In the genomic region with DNA sequence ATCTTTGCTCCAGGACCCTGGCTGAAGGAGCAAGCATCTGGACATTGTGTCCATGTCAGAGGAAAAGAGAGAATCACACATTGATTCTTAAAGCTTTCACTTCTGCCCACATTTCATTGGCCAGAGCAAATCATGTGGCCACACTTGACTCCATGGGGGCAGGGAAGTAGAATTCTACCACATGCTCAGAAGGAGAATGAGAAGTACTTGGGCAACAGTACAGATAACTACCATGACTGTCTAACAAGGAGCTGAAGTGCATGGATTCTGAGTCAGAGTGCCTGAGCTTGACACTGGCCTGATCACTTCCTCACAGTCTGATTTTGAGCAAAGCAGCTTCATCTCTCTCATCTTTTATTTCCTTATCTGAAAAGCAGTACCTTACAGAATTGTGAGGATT, we compare ENCODE assay signal across 9 cellular contexts. TPM values are rescaled to one million over a fixed set of nuclear protein-coding genes. Genes with fewer than 3 reads are reported as not detected.
A peak's percentile ranks its signal among the peaks of the same experiment; 100 is the strongest.
DNase-seq lines count a peak whose midpoint lies in the region; ATAC-seq lines count a peak whose summit lies in the region.
"Had no signal": no experiment of that assay in that cellular context is flagged by ENCODE, and none has a peak within 500 bp of the region (broad histone marks: within the 10 kb centered on the region; RNA-seq: fewer than 3 reads in every experiment).

No MANE protein-coding gene starts in this region.

- no peaks in the 10 kb centered on the region for H3K4me1 ChIP-seq in effector memory CD4-positive, alpha-beta T cell (ENCODE audit: control insufficient read depth, insufficient read depth, low read length, poor library complexity, severe bottlenecking)

- H3K4me3 ChIP-seq in MG63 = no peak overlapping the region
- no peak overlapping the region for H3K4me3 ChIP-seq in effector memory CD4-positive, alpha-beta T cell (ENCODE audit: insufficient read depth, low read depth, low read length, poor library complexity, severe bottlenecking)

- peaks cover 77% of the 10 kb centered on the region for H3K36me3 ChIP-seq in MG63
- peaks cover 68% of the 10 kb centered on the region for H3K36me3 ChIP-seq in effector memory CD4-positive, alpha-beta T cell (ENCODE audit: control insufficient read depth, insufficient read depth, low read length)

- DNase-seq in CD1c-positive myeloid dendritic cell (ENCODE audit: extremely low spot score) = peak; percentile 92
- DNase-seq in MG63 = peak; percentile 61
- peak; percentile 71 for DNase-seq in astrocyte of the hippocampus (ENCODE audit: low read depth, low spot score)
- DNase-seq in medulla oblongata (ENCODE audit: extremely low spot score) = peak; percentile 74
- DNase-seq in effector memory CD4-positive, alpha-beta T cell = no peak
- no peak for DNase-seq in SHP77 treated with DMSO at 0.1 percent for 48 hours (lab: John Stamatoyannopoulos, UW)

- H3K27me3 ChIP-seq in MG63 = no peaks in the 10 kb centered on the region
- H3K27me3 ChIP-seq in effector memory CD4-positive, alpha-beta T cell (replicated peaks; ENCODE audit: control insufficient read depth, insufficient read depth, low read length, poor library complexity, severe bottlenecking) = no peaks in the 10 kb centered on the region

- no peak overlapping the region for H3K27ac ChIP-seq in effector memory CD4-positive, alpha-beta T cell (ENCODE audit: insufficient read depth, low read length, poor library complexity, severe bottlenecking)

- H3K9me3 ChIP-seq in MG63 = no peaks in the 10 kb centered on the region
- H3K9me3 ChIP-seq in effector memory CD4-positive, alpha-beta T cell (ENCODE audit: control insufficient read depth, low read length) = no peaks in the 10 kb centered on the region

- no peak for ATAC-seq in HG02840 (IDR thresholded peaks at IDR 0.05; ENCODE audit: low FRiP score, unreplicated experiment)
- no peak for ATAC-seq in GM21515 (IDR thresholded peaks at IDR 0.05; ENCODE audit: unreplicated experiment)
- ATAC-seq: Panc1 had no signal

RNA-seq across cellular contexts. Expression of a gene that starts 38.6 kb away (rescaled TPM):
- not detected in 2 replicates for total RNA-seq in MG63 (2014; rRNA removed; shearing (Covaris generic); ENCODE audit: low replicate concordance)

RNA-seq across cellular contexts. Expression of a gene that starts 43.7 kb away (rescaled TPM):
- total RNA-seq in MG63 (2014; rRNA removed; shearing (Covaris generic); ENCODE audit: low replicate concordance) = 0.63 TPM in 1 of 2 replicates, not detected in the other

RNA-seq across cellular contexts. Expression of a gene that starts 43.9 kb away (rescaled TPM):
- 359 and 488 TPM in 2 replicates for total RNA-seq in MG63 (2014; rRNA removed; shearing (Covaris generic); ENCODE audit: low replicate concordance)

Comparison
In these comparisons a context has a peak if more than half of its experiments do, and no peak if none do; other contexts are left out.
1. DNase-seq: peak in CD1c-positive myeloid dendritic cell (single experiment), MG63 (single experiment), astrocyte of the hippocampus (single experiment) and medulla oblongata (single experiment); none in effector memory CD4-positive, alpha-beta T cell (0 of 3) and SHP77 treated with DMSO at 0.1 percent for 48 hours (single experiment).